11 cellular contexts compared by ENCODE assay signal in genomic region chr1:205351984-205352713, GRCh38. TPM values are rescaled to one million over a fixed set of nuclear protein-coding genes. Genes with fewer than 3 reads are reported as not detected.
DNase-seq lines count a peak whose midpoint lies in the region; ATAC-seq and TF ChIP-seq lines count a peak whose summit lies in the region.
"Had no signal": no experiment of that assay in that cellular context is flagged by ENCODE, and none has a peak within 500 bp of the region (broad histone marks: within the 10 kb centered on the region; RNA-seq: fewer than 3 reads in every experiment).

No MANE protein-coding gene starts in this region.

- H3K9me3 Mint-ChIP-seq in natural killer cell treated with Interleukin-12 subunit alpha and Interleukin-12 subunit beta and Interleukin-15 and Interleukin-18, amount 100 ng/mL, for 72 hours, result no peaks in the 10 kb centered on the region
- no peaks in the 10 kb centered on the region for H3K9me3 Mint-ChIP-seq in natural killer cell

- H3K79me2 ChIP-seq in fibroblast of lung (ENCODE audit: control insufficient read depth, insufficient read depth, low read length), result no peaks in the 10 kb centered on the region

- no peaks in the 10 kb centered on the region for H3K4me1 Mint-ChIP-seq in natural killer cell treated with Interleukin-12 subunit alpha and Interleukin-12 subunit beta and Interleukin-15 and Interleukin-18, amount 100 ng/mL, for 72 hours (ENCODE audit: low read depth in 2 of 2)
- no peaks in the 10 kb centered on the region for H3K4me1 Mint-ChIP-seq in natural killer cell

- H3K36me3 ChIP-seq in fibroblast of lung (ENCODE audit: control insufficient read depth, insufficient read depth, low read length) (no peaks in the 10 kb centered on the region), upper lobe of right lung (no peaks in the 10 kb centered on the region)
- H3K36me3 ChIP-seq: heart left ventricle had no signal

- H3K27ac ChIP-seq in fibroblast of lung (ENCODE audit: insufficient read depth, low read length) (no peak overlapping the region), upper lobe of right lung (no peak overlapping the region)
- H3K27ac ChIP-seq: heart left ventricle had no signal

- H3K4me3 ChIP-seq in fibroblast of lung (replicated peaks in 1 of 4; ENCODE audit: control extremely low read depth in 1 of 4, insufficient read depth in 1 of 4, low read depth in 3 of 4, low read length in 4 of 4) (no peak overlapping the region), upper lobe of right lung (no peak overlapping the region)
- H3K4me3 ChIP-seq: heart left ventricle had no signal

- no peak for ATAC-seq in natural killer cell treated with Interleukin-12 subunit alpha and Interleukin-12 subunit beta and Interleukin-15 and Interleukin-18, amount 100 ng/mL, for 72 hours
- ATAC-seq in natural killer cell (no peak), upper lobe of right lung (no peak), HG03280 (IDR thresholded peaks at IDR 0.05; ENCODE audit: unreplicated experiment) (no peak)

- no peaks in the 10 kb centered on the region for H3K36me3 Mint-ChIP-seq in natural killer cell treated with Interleukin-12 subunit alpha and Interleukin-12 subunit beta and Interleukin-15 and Interleukin-18, amount 100 ng/mL, for 72 hours
- H3K36me3 Mint-ChIP-seq in natural killer cell, result no peaks in the 10 kb centered on the region

- no peak overlapping the region for H3K4me2 ChIP-seq in fibroblast of lung (ENCODE audit: extremely low read depth, insufficient read depth, low read length)

- no peaks in the 10 kb centered on the region for H4K20me1 ChIP-seq in fibroblast of lung (ENCODE audit: control insufficient read depth, extremely low read depth, insufficient read depth, low read length)

- peak; percentile 56 for DNase-seq in natural killer cell treated with Interleukin-12 subunit alpha and Interleukin-12 subunit beta and Interleukin-15 and Interleukin-18, amount 100 ng/mL, for 72 hours (ENCODE audit: low spot score)
- DNase-seq in natural killer cell, result no peak
- DNase-seq in NCI-H748 (lab: John Stamatoyannopoulos, UW; ENCODE audit: unreplicated experiment), result peak; percentile 85
- peak; percentile 27 to 37 for DNase-seq in fibroblast of lung (ENCODE audit: low read depth in 2 of 2)
- peak; percentile 62 for DNase-seq in upper lobe of right lung
- DNase-seq in activated CD4-positive, alpha-beta T cell treated with anti-CD3 and anti-CD28 coated beads, Interleukin-2, amount 50 U/mL, for 1 hour, result no peak
- no peak for DNase-seq in cortex of kidney (lab: John Stamatoyannopoulos, UW)
- DNase-seq: heart left ventricle had no signal

- H2AFZ ChIP-seq in fibroblast of lung (ENCODE audit: low read length), result no peak overlapping the region

- H3K9ac ChIP-seq in fibroblast of lung (ENCODE audit: insufficient read depth, low read length), result no peak overlapping the region

- H3K27ac Mint-ChIP-seq in natural killer cell treated with Interleukin-12 subunit alpha and Interleukin-12 subunit beta and Interleukin-15 and Interleukin-18, amount 100 ng/mL, for 72 hours, result no peak overlapping the region
- H3K27ac Mint-ChIP-seq in natural killer cell, result no peak overlapping the region

- intact Hi-C loops in natural killer cell (cut with micrococcal nuclease) (loop anchor here (10.0 kb wide), 1 partner anchor 313 kb away; no protein-coding TSS in a partner anchor), upper lobe of right lung (cut with DNase I) (loop anchor here (10.0 kb wide), 1 partner anchor 133 kb away; no protein-coding TSS in a partner anchor)

- H3K27me3 Mint-ChIP-seq in natural killer cell treated with Interleukin-12 subunit alpha and Interleukin-12 subunit beta and Interleukin-15 and Interleukin-18, amount 100 ng/mL, for 72 hours, result peaks cover 5% of the 10 kb centered on the region in 2 donors
- H3K27me3 Mint-ChIP-seq in natural killer cell (ENCODE audit: low read depth in 2 of 2), result peaks cover 10 to 14% of the 10 kb centered on the region in 2 donors

- H3K27me3 ChIP-seq in fibroblast of lung (ENCODE audit: control insufficient read depth, insufficient read depth, low read length), result peaks cover 18% of the 10 kb centered on the region
- H3K27me3 ChIP-seq in upper lobe of right lung, result peaks cover 5% of the 10 kb centered on the region

- no peak overlapping the region for H3K4me3 Mint-ChIP-seq in natural killer cell treated with Interleukin-12 subunit alpha and Interleukin-12 subunit beta and Interleukin-15 and Interleukin-18, amount 100 ng/mL, for 72 hours
- no peak overlapping the region for H3K4me3 Mint-ChIP-seq in natural killer cell

- TF ChIP-seq CTCF in natural killer cell (IDR thresholded peaks at IDR 0.05) (no peak), fibroblast of lung (conservative IDR thresholded peaks at IDR 0.05 in 1 of 2, IDR thresholded peaks at IDR 0.05 in 1 of 2; ENCODE audit: low read depth in 1 of 2, low read length in 2 of 2) (no peak), upper lobe of right lung (IDR thresholded peaks at IDR 0.05) (no peak)

- H3K9me3 ChIP-seq in fibroblast of lung (ENCODE audit: control insufficient read depth, insufficient read depth, low read depth, low read length), result no peaks in the 10 kb centered on the region
- H3K9me3 ChIP-seq in upper lobe of right lung, result no peaks in the 10 kb centered on the region
- H3K9me3 ChIP-seq: heart left ventricle had no signal

- no peaks in the 10 kb centered on the region for H3K4me1 ChIP-seq in fibroblast of lung (ENCODE audit: control insufficient read depth, extremely low read depth, insufficient read depth, low read length)
- H3K4me1 ChIP-seq in upper lobe of right lung, result no peaks in the 10 kb centered on the region

RNA-seq across cellular contexts. Expression of gene KLHDC8A, which starts 4.6 kb away (rescaled TPM):
- total RNA-seq in natural killer cell treated with Interleukin-12 subunit alpha and Interleukin-12 subunit beta and Interleukin-15 and Interleukin-18, amount 100 ng/mL, for 72 hours, result not detected
- total RNA-seq in natural killer cell (not detected), fibroblast of lung (not detected in 2 replicates), upper lobe of right lung (0.78 TPM)
- not detected in 2 replicates for polyA plus RNA-seq in fibroblast of lung
- not detected in 2 replicates for polyA plus RNA-seq in fibroblast of lung (2012)
- not detected in 2 replicates for polyA minus RNA-seq in fibroblast of lung (ENCODE audit: low replicate concordance)
- total RNA-seq: M059J had no signal
- polyA plus RNA-seq: aorta had no signal

RNA-seq across cellular contexts. Expression of gene NUAK2, which starts 30.6 kb away (rescaled TPM):
- total RNA-seq in natural killer cell treated with Interleukin-12 subunit alpha and Interleukin-12 subunit beta and Interleukin-15 and Interleukin-18, amount 100 ng/mL, for 72 hours, result 1 to 10 TPM; 1.0 to 2.5 TPM
- total RNA-seq in natural killer cell (10 to 100 TPM; 17.3 to 21.7 (median 21.5) TPM), fibroblast of lung (1.0 and 1.7 TPM in 2 replicates), upper lobe of right lung (8.8 TPM)
- polyA plus RNA-seq in fibroblast of lung, result 2.0 and 4.9 TPM in 2 replicates
- 2.4 and 5.6 TPM in 2 replicates for polyA plus RNA-seq in fibroblast of lung (2012)
- 4.1 and 13.6 TPM in 2 replicates for polyA minus RNA-seq in fibroblast of lung (ENCODE audit: low replicate concordance)

Comparison
In these comparisons a context has a peak if more than half of its experiments do, and no peak if none do; other contexts are left out.
1. DNase-seq: peak in natural killer cell treated with Interleukin-12 subunit alpha and Interleukin-12 subunit beta and Interleukin-15 and Interleukin-18, amount 100 ng/mL, for 72 hours (single experiment), NCI-H748 (single experiment), fibroblast of lung (2 of 2) and upper lobe of right lung (single experiment); none in natural killer cell (single experiment), activated CD4-positive, alpha-beta T cell treated with anti-CD3 and anti-CD28 coated beads, Interleukin-2, amount 50 U/mL, for 1 hour (single experiment) and cortex of kidney (single experiment).